In genomic region chr13:72781461-72782439, GRCh38 we compare ENCODE assay signal across 1 cellular context.
TF ChIP-seq lines count a peak whose summit lies in the region.

TSS of gene DIS3 (minus strand) at chr13:72781900. CDS start at chr13:72781832, 68 bp downstream.
A gene with protein sequence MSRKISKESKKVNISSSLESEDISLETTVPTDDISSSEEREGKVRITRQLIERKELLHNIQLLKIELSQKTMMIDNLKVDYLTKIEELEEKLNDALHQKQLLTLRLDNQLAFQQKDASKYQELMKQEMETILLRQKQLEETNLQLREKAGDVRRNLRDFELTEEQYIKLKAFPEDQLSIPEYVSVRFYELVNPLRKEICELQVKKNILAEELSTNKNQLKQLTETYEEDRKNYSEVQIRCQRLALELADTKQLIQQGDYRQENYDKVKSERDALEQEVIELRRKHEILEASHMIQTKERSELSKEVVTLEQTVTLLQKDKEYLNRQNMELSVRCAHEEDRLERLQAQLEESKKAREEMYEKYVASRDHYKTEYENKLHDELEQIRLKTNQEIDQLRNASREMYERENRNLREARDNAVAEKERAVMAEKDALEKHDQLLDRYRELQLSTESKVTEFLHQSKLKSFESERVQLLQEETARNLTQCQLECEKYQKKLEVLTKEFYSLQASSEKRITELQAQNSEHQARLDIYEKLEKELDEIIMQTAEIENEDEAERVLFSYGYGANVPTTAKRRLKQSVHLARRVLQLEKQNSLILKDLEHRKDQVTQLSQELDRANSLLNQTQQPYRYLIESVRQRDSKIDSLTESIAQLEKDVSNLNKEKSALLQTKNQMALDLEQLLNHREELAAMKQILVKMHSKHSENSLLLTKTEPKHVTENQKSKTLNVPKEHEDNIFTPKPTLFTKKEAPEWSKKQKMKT (plus strand): TSS chr13:72782133. CDS start chr13:72783470, 1,337 bp downstream.

TF ChIP-seq in HCT116, 20 proteins besides CTCF, POLR2A, EP300 and RAD21 (continued from another document):
- TF ChIP-seq, protein P1, sequence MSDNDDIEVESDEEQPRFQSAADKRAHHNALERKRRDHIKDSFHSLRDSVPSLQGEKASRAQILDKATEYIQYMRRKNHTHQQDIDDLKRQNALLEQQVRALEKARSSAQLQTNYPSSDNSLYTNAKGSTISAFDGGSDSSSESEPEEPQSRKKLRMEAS (IDR thresholded peaks at IDR 0.05) = peak; percentile 60
- TF ChIP-seq TCF7L2 (IDR thresholded peaks at IDR 0.05; ENCODE audit: borderline replicate concordance, extremely low read depth, insufficient read depth, insufficient read length) (no peak), SP1 (IDR thresholded peaks at IDR 0.05; ENCODE audit: low read depth) (peak; percentile 75), FOSL1 (IDR thresholded peaks at IDR 0.05; ENCODE audit: low read depth) (no peak), YY1 (IDR thresholded peaks at IDR 0.05; ENCODE audit: extremely low read depth, insufficient replicate concordance, low read depth, low read length) (peak; percentile 51), CEBPB (IDR thresholded peaks at IDR 0.05; ENCODE audit: low read depth) (no peak), ZNF274 (IDR thresholded peaks at IDR 0.05; ENCODE audit: low read depth, low read length) (no peak), POLR2AphosphoS5 (IDR thresholded peaks at IDR 0.05; ENCODE audit: low read depth, low read length) (peak; percentile 84), ELF1 (IDR thresholded peaks at IDR 0.05; ENCODE audit: borderline replicate concordance, low read depth) (peak; percentile 72), JUND (IDR thresholded peaks at IDR 0.05) (no peak), EZH2 (IDR thresholded peaks at IDR 0.05) (no peak), ZBTB33 (IDR thresholded peaks at IDR 0.05; ENCODE audit: extremely low read depth, insufficient replicate concordance, low read length) (peak; percentile 92), ZFX (IDR thresholded peaks at IDR 0.05) (peak; percentile 35; the same call in 1 of the 2 replicates), SIN3A (IDR thresholded peaks at IDR 0.05; ENCODE audit: low read depth) (peak; percentile 76)
